8 cellular contexts compared by ENCODE assay signal in the genomic region with DNA sequence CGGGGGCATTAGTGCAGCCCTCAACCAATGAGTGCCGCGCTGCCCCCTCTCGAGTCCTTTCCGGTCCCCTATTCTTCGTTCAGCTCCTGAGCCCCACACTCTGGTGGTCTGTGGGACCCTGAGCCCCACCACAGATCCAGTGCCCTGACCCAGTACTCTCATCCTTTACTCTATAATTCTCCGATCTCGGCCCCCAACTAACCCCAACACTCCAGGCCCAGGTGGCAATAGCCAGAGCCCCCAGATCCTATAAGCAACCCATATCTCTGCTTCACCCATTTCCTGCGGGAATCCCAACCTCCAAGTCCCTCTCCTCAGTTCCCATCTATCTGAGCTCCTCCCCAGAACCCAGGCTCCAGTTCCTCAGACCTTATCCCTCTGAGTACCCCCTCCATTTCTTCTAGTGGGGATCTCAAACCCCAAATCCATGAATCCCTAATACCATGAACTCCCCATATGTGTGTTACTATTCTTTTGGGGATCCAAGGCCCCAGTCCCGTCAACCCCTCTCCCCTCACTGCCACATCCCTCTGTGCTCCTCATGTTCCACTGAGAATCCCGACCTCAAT. TPM values are rescaled to one million over a fixed set of nuclear protein-coding genes. Genes with fewer than 3 reads are reported as not detected.
DNase-seq lines count a peak whose midpoint lies in the region; ATAC-seq and TF ChIP-seq lines count a peak whose summit lies in the region.

No MANE protein-coding gene starts in this region.

- peak overlapping the region; percentile 90 for H3K27ac ChIP-seq in WERI-Rb-1
- H3K27ac ChIP-seq in skin epidermis: peak overlapping the region in 20 of 21 experiments; percentile 52 to 90 (median 82)

- H3K4me3 ChIP-seq in WERI-Rb-1 (ENCODE audit: low read depth, low read length): peak overlapping the region; percentile 45
- peak overlapping the region in 6 of 7 experiments; percentile 23 to 47 (median 36) for H3K4me3 ChIP-seq in skin epidermis

- TF ChIP-seq POLR2A in GM18526 (IDR thresholded peaks at IDR 0.05; ENCODE audit: extremely low read depth, insufficient read length): peak; percentile 76

- TF ChIP-seq CTCF in WERI-Rb-1 (IDR thresholded peaks at IDR 0.05; ENCODE audit: low read depth, low read length): no peak

- no peaks in the 10 kb centered on the region for H3K9me3 ChIP-seq in WERI-Rb-1 (ENCODE audit: severe bottlenecking)

- intact Hi-C loops in left ventricle myocardium superior (cut with micrococcal nuclease): no loop called here

- no peaks in the 10 kb centered on the region for H3K27me3 ChIP-seq in WERI-Rb-1 (ENCODE audit: insufficient read depth, low read depth, severe bottlenecking)

- DNase-seq in WERI-Rb-1: no peak
- peak; percentile 13 for DNase-seq in left ventricle myocardium superior
- DNase-seq in G401 (ENCODE audit: low spot score): no peak
- no peak for DNase-seq in cerebellar nuclear complex (lab: John Stamatoyannopoulos, UW)
- DNase-seq in NCI-H1105 treated with DMSO at 0.1 percent for 48 hours (lab: John Stamatoyannopoulos, UW): no peak

- ATAC-seq in left ventricle myocardium superior: no peak
- ATAC-seq in GM19463 (IDR thresholded peaks at IDR 0.05; ENCODE audit: unreplicated experiment): no peak

- H3K36me3 ChIP-seq in WERI-Rb-1: peaks cover 18% of the 10 kb centered on the region

- in situ Hi-C loops in G401 (cut with HindIII; ENCODE audit: low sequenced_read_pairs): no loop called here

RNA-seq across cellular contexts. Expression of a gene that starts 1.0 kb away (rescaled TPM):
- total RNA-seq in left ventricle myocardium superior: 26.4 TPM
- total RNA-seq in G401 (2014; rRNA removed; shearing (Covaris generic)): 43.3 and 59.8 TPM in 2 replicates

RNA-seq across cellular contexts. Expression of a gene that starts 3.3 kb away (rescaled TPM):
- not detected for total RNA-seq in left ventricle myocardium superior
- 0.58 TPM in 1 of 2 replicates, not detected in the other for total RNA-seq in G401 (2014; rRNA removed; shearing (Covaris generic))

RNA-seq across cellular contexts. Expression of a gene that starts 11.0 kb away (rescaled TPM):
- total RNA-seq in left ventricle myocardium superior: 2.5 TPM
- total RNA-seq in G401 (2014; rRNA removed; shearing (Covaris generic)): 0.10 and 0.86 TPM in 2 replicates

RNA-seq across cellular contexts. Expression of a gene that starts 16.2 kb away (rescaled TPM):
- total RNA-seq in left ventricle myocardium superior: 29.3 TPM
- 82.4 and 84.3 TPM in 2 replicates for total RNA-seq in G401 (2014; rRNA removed; shearing (Covaris generic))

RNA-seq across cellular contexts. Expression of a gene that starts 23.9 kb away (rescaled TPM):
- total RNA-seq in left ventricle myocardium superior: 5.2 TPM
- 30.4 and 41.8 TPM in 2 replicates for total RNA-seq in G401 (2014; rRNA removed; shearing (Covaris generic))
